Comparison of ENCODE assay signal across 8 cellular contexts in genomic region chr11:2929880-2930704, GRCh38. TPM values are rescaled to one million over a fixed set of nuclear protein-coding genes. Genes with fewer than 3 reads are reported as not detected.
DNase-seq lines count a peak whose midpoint lies in the region; ATAC-seq and TF ChIP-seq lines count a peak whose summit lies in the region.

No MANE protein-coding gene starts in this region.

- peaks cover 43% of the 10 kb centered on the region for H3K4me1 Mint-ChIP-seq in activated CD4-positive, alpha-beta memory T cell treated with anti-CD3 and anti-CD28 coated beads, Interleukin-2, amount 10 ng/mL, durations not matched to agents 7 days and 5 days

- DNase-seq in AG09309 (ENCODE audit: low read depth): no peak
- peak; percentile 41 for DNase-seq in LHCN-M2 (ENCODE audit: low read depth)
- DNase-seq in activated CD4-positive, alpha-beta memory T cell treated with anti-CD3 and anti-CD28 coated beads, Interleukin-2, amount 10 ng/mL, durations not matched to agents 7 days and 5 days: peak; percentile 56
- DNase-seq in foreskin fibroblast: peak; percentile 59 to 82
- peak; percentile 98 for DNase-seq in osteoblast (ENCODE audit: insufficient read length, low spot score, missing footprints)
- no peak for DNase-seq in cortex of kidney (lab: John Stamatoyannopoulos, UW)
- DNase-seq in NCI-H774 (lab: John Stamatoyannopoulos, UW): no peak

- H4K20me1 ChIP-seq in osteoblast (ENCODE audit: insufficient read depth, low read length): peaks cover 9% of the 10 kb centered on the region

- peaks cover 22% of the 10 kb centered on the region for H3K27me3 Mint-ChIP-seq in activated CD4-positive, alpha-beta memory T cell treated with anti-CD3 and anti-CD28 coated beads, Interleukin-2, amount 10 ng/mL, durations not matched to agents 7 days and 5 days

- CTCF ChIA-PET in activated CD4-positive, alpha-beta memory T cell treated with anti-CD3 and anti-CD28 coated beads, Interleukin-2, amount 10 ng/mL, durations not matched to agents 7 days and 5 days (lab: Charles Lee): interaction anchor here (0.6 to 3.7 kb wide), 15 partner anchors 9 to 468 kb away, joined by 3 to 41 read pairs (median 4); no protein-coding TSS in a partner anchor

- H3K27me3 ChIP-seq in osteoblast (ENCODE audit: insufficient read depth, low read length): no peaks in the 10 kb centered on the region

- peak overlapping the region; percentile 89 for H3K4me2 ChIP-seq in osteoblast (ENCODE audit: insufficient read depth, low read length)

- H3K36me3 ChIP-seq in osteoblast (ENCODE audit: insufficient read depth, low read length): no peaks in the 10 kb centered on the region

- H3K4me3 Mint-ChIP-seq in activated CD4-positive, alpha-beta memory T cell treated with anti-CD3 and anti-CD28 coated beads, Interleukin-2, amount 10 ng/mL, durations not matched to agents 7 days and 5 days: peak overlapping the region; percentile 73

- POLR2A ChIA-PET in activated CD4-positive, alpha-beta memory T cell treated with anti-CD3 and anti-CD28 coated beads, Interleukin-2, amount 10 ng/mL, durations not matched to agents 7 days and 5 days (lab: Charles Lee): interaction anchor here (1.0 to 3.9 kb wide), 10 partner anchors 9 to 230 kb away, joined by 3 to 22 read pairs (median 4); partner anchors contain the start of genes CDKN1C and KCNQ1OT1

- H3K4me3 ChIP-seq in AG09309 (ENCODE audit: control insufficient read depth, low read depth, low read length) (peak overlapping the region; percentile 86), foreskin fibroblast (ENCODE audit: low read depth in 1 of 2, low read length in 2 of 2) (peak overlapping the region; percentile 55 to 89), osteoblast (ENCODE audit: insufficient read depth, low read length) (peak overlapping the region; percentile 86)

- TF ChIP-seq CTCF in AG09309 (IDR thresholded peaks at IDR 0.05; ENCODE audit: control insufficient read depth, insufficient read depth, low read depth, low read length, missing control alignments) (peak; percentile 58), foreskin fibroblast (IDR thresholded peaks at IDR 0.05; ENCODE audit: low read depth, low read length) (no peak), osteoblast (IDR thresholded peaks at IDR 0.05; ENCODE audit: extremely low read depth, low read depth, low read length) (no peak)

- H3K36me3 Mint-ChIP-seq in activated CD4-positive, alpha-beta memory T cell treated with anti-CD3 and anti-CD28 coated beads, Interleukin-2, amount 10 ng/mL, durations not matched to agents 7 days and 5 days (ENCODE audit: low read depth): no peaks in the 10 kb centered on the region

- H3K27ac ChIP-seq in osteoblast (ENCODE audit: low read depth, low read length): peak overlapping the region; percentile 76

- H3K27ac Mint-ChIP-seq in activated CD4-positive, alpha-beta memory T cell treated with anti-CD3 and anti-CD28 coated beads, Interleukin-2, amount 10 ng/mL, durations not matched to agents 7 days and 5 days: peak overlapping the region; percentile 57

- peak overlapping the region; percentile 80 for H2AFZ ChIP-seq in osteoblast (ENCODE audit: low read length)

- no peaks in the 10 kb centered on the region for H3K9me3 ChIP-seq in osteoblast (ENCODE audit: low read depth, low read length)

- ATAC-seq in GM18511 (IDR thresholded peaks at IDR 0.05; ENCODE audit: unreplicated experiment): peak; percentile 44

- peaks cover 27% of the 10 kb centered on the region for H3K4me1 ChIP-seq in osteoblast (ENCODE audit: insufficient read depth, low read length)

- no peaks in the 10 kb centered on the region for H3K9me3 Mint-ChIP-seq in activated CD4-positive, alpha-beta memory T cell treated with anti-CD3 and anti-CD28 coated beads, Interleukin-2, amount 10 ng/mL, durations not matched to agents 7 days and 5 days

- H3K79me2 ChIP-seq in osteoblast (ENCODE audit: insufficient read depth, low read length): peaks cover 28% of the 10 kb centered on the region

RNA-seq across cellular contexts. Expression of gene PHLDA2, which starts 0.9 kb away (rescaled TPM):
- 12.5 and 12.6 TPM in 2 replicates for total RNA-seq in LHCN-M2 (2014; rRNA removed)
- 52.5 TPM for polyA plus RNA-seq in LHCN-M2 (2012)
- total RNA-seq in activated CD4-positive, alpha-beta memory T cell treated with anti-CD3 and anti-CD28 coated beads, Interleukin-2, amount 10 ng/mL, durations not matched to agents 7 days and 5 days: 1 to 10 TPM; 3.7 to 5.0 TPM
- 2.5 and 3.8 TPM in 2 replicates for total RNA-seq in osteoblast

RNA-seq across cellular contexts. Expression of gene CDKN1C, which starts 44.5 kb away (rescaled TPM):
- total RNA-seq in LHCN-M2 (2014; rRNA removed) (0.45 and 2.5 TPM in 2 replicates), osteoblast (10.9 and 13.3 TPM in 2 replicates)
- polyA plus RNA-seq in LHCN-M2 (2012): 1.4 TPM
- total RNA-seq in activated CD4-positive, alpha-beta memory T cell treated with anti-CD3 and anti-CD28 coated beads, Interleukin-2, amount 10 ng/mL, durations not matched to agents 7 days and 5 days: under 1 TPM; 0.55 to 0.60 TPM

Comparison
In these comparisons a context has a peak if more than half of its experiments do, and no peak if none do; other contexts are left out.
1. DNase-seq: peak in LHCN-M2 (single experiment), activated CD4-positive, alpha-beta memory T cell treated with anti-CD3 and anti-CD28 coated beads, Interleukin-2, amount 10 ng/mL, durations not matched to agents 7 days and 5 days (single experiment), foreskin fibroblast (2 of 2) and osteoblast (single experiment); none in AG09309 (single experiment), cortex of kidney (single experiment) and NCI-H774 (single experiment).
2. Peak in every context shown above with its lines, with median percentiles within 50 percentile points of each other: H3K4me3 ChIP-seq.